In genomic region chr12:42201061-42201460, GRCh38 we compare ENCODE assay signal across 26 cellular contexts.
"Had no signal": no experiment of that assay in that cellular context is flagged by ENCODE, and none has a peak within 500 bp of the region (broad histone marks: within the 10 kb centered on the region; RNA-seq: fewer than 3 reads in every experiment).

No MANE protein-coding gene starts in this region.

- H3K4me3 ChIP-seq: body of pancreas, colonic mucosa, esophagus squamous epithelium, gastroesophageal sphincter had no signal

- ATAC-seq: activated naive CD4-positive, alpha-beta T cell treated with anti-CD3 and anti-CD28 coated beads, Interleukin-2, amount 50 U/mL, for 72 hours; activated T-cell treated with anti-CD3 and anti-CD28 coated beads, Interleukin-2, amount 50 U/mL, for 72 hours; body of pancreas; gastroesophageal sphincter; WTC11 had no signal

- DNase-seq: activated CD4-positive, alpha-beta memory T cell treated with anti-CD3 and anti-CD28 coated beads, Interleukin-2, amount 10 ng/mL, durations not matched to agents 7 days and 5 days; activated CD4-positive, alpha-beta T cell treated with anti-CD3 and anti-CD28 coated beads for 1 hour; activated CD4-positive, alpha-beta T cell treated with anti-CD3 and anti-CD28 coated beads for 4 hours; activated CD4-positive, alpha-beta T cell treated with anti-CD3 and anti-CD28 coated beads, Interleukin-2, amount 10 ng/mL, durations not matched to agents 7 days and 5 days; activated CD4-positive, alpha-beta T cell treated with anti-CD3 and anti-CD28 coated beads, Interleukin-2, amount 50 U/mL, for 4 hours; activated CD8-positive, alpha-beta memory T cell treated with anti-CD3 and anti-CD28 coated beads, Interleukin-2, amount 50 U/mL, for 48 hours; activated gamma-delta T cell; activated naive CD4-positive, alpha-beta T cell; activated naive CD4-positive, alpha-beta T cell treated with anti-CD3 and anti-CD28 coated beads, Interleukin-2, amount 10 ng/mL, durations not matched to agents 7 days and 5 days; activated naive CD8-positive, alpha-beta T cell treated with anti-CD3 and anti-CD28 coated beads, Interleukin-2, amount 10 ng/mL, durations not matched to agents 7 days and 5 days; activated T-cell treated with anti-CD3 and anti-CD28 coated beads for 4 hours; activated T-cell treated with anti-CD3 and anti-CD28 coated beads, Interleukin-2, amount 50 U/mL, for 24 hours; activated T-cell treated with anti-CD3 and anti-CD28 coated beads, Interleukin-2, amount 50 U/mL, for 72 hours; amniotic stem cell; anterior cingulate cortex; body of pancreas; caudate nucleus; colonic mucosa; effector CD8-positive, alpha-beta T cell; esophagus squamous epithelium; foreskin melanocyte; head of caudate nucleus; T-helper 2 cell had no signal
